In the genomic region with DNA sequence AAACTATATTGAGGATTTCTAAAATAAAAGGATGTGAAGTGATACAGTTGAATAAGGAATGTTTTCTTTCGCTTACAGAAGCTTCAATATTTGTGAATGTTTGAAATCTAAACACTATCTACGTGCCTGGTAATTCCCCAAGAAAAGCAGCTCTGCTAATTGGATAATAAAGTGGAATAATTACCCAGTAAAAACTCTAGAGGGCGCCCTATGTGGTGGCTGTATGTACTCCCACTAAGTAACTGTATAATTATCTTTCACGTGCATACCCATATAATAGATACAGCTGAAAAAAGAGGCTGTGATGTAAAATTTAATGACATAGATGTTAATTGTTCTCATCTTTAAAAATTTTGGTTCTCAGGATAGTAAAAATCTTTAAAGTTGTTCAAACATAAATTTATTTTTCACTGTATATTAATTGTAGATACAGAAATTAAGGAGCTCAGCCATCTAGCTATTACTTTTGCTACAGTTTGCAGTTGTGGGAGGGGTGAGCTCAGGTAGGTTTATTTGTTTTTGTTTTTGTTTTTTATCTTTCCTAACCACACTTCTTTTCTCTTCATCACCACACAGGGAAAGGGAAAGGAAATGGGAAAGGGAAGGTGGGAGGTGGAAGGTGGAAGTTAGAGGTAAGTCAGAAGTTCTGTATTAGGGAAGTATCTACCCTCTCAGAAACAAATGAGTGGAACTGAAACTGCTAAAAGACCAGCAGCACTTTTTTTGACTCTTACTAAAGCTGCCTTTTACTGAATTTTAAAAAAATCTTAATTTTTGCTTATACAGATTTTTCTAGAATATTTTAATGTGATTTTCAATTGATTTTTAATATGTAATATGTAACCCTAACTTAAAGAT, we compare ENCODE assay signal across 9 cellular contexts.
DNase-seq lines count a peak whose midpoint lies in the region; ATAC-seq and TF ChIP-seq lines count a peak whose summit lies in the region.
"Had no signal": no experiment of that assay in that cellular context is flagged by ENCODE, and none has a peak within 500 bp of the region (broad histone marks: within the 10 kb centered on the region; RNA-seq: fewer than 3 reads in every experiment).

No MANE protein-coding gene starts in this region.

- no peaks in the 10 kb centered on the region for H3K27me3 ChIP-seq in colonic mucosa
- no peaks in the 10 kb centered on the region for H3K27me3 ChIP-seq in prostate gland (replicated peaks; ENCODE audit: insufficient read depth)

- no peaks in the 10 kb centered on the region for H3K27me3 Mint-ChIP-seq in activated CD4-positive, alpha-beta memory T cell treated with anti-CD3 and anti-CD28 coated beads for 36 hours

- ATAC-seq in HG02678 (IDR thresholded peaks at IDR 0.05; ENCODE audit: unreplicated experiment), result peak; percentile 78
- ATAC-seq in GM19035 (IDR thresholded peaks at IDR 0.05; ENCODE audit: unreplicated experiment), result no peak

- H3K4me3 ChIP-seq in colonic mucosa (no peak overlapping the region), prostate gland (no peak overlapping the region)
- H3K4me3 ChIP-seq: BLaER1 had no signal

- H3K9me3 Mint-ChIP-seq in activated CD4-positive, alpha-beta memory T cell treated with anti-CD3 and anti-CD28 coated beads for 36 hours, result no peaks in the 10 kb centered on the region

- H3K36me3 ChIP-seq in colonic mucosa (no peaks in the 10 kb centered on the region), prostate gland (no peaks in the 10 kb centered on the region)
- H3K36me3 ChIP-seq: BLaER1 had no signal

- H3K4me3 Mint-ChIP-seq in activated CD4-positive, alpha-beta memory T cell treated with anti-CD3 and anti-CD28 coated beads for 36 hours, result no peak overlapping the region

- no peaks in the 10 kb centered on the region for H3K4me1 Mint-ChIP-seq in activated CD4-positive, alpha-beta memory T cell treated with anti-CD3 and anti-CD28 coated beads for 36 hours (ENCODE audit: low read depth)

- CTCF ChIA-PET in activated CD4-positive, alpha-beta memory T cell treated with anti-CD3 and anti-CD28 coated beads for 36 hours (lab: Charles Lee), result no interaction called here

- intact Hi-C loops in colonic mucosa (cut with DNase I) (no loop called here), prostate gland (cut with DNase I) (no loop called here)
- intact Hi-C loops in activated CD4-positive, alpha-beta memory T cell treated with anti-CD3 and anti-CD28 coated beads for 36 hours (cut with micrococcal nuclease), result no loop called here

- TF ChIP-seq CTCF in colonic mucosa (IDR thresholded peaks at IDR 0.05) (peak; percentile 66), prostate gland (IDR thresholded peaks at IDR 0.05) (peak in 3 of 4 experiments; percentile 17 to 23 (median 20))

- no peak overlapping the region for H3K27ac Mint-ChIP-seq in activated CD4-positive, alpha-beta memory T cell treated with anti-CD3 and anti-CD28 coated beads for 36 hours

- POLR2A ChIA-PET in activated CD4-positive, alpha-beta memory T cell treated with anti-CD3 and anti-CD28 coated beads for 36 hours (lab: Charles Lee), result no interaction called here

- no peaks in the 10 kb centered on the region for H3K4me1 ChIP-seq in colonic mucosa
- no peaks in the 10 kb centered on the region for H3K4me1 ChIP-seq in prostate gland (replicated peaks)
- H3K4me1 ChIP-seq: BLaER1 had no signal

- H3K27ac ChIP-seq in colonic mucosa, result no peak overlapping the region
- H3K27ac ChIP-seq in prostate gland, result no peak overlapping the region
- H3K27ac ChIP-seq: BLaER1 had no signal

- peak; percentile 38 for DNase-seq in NCI-H1092 treated with DMSO at 0.1 percent for 48 hours (lab: John Stamatoyannopoulos, UW)
- DNase-seq in NCI-H1092 (lab: John Stamatoyannopoulos, UW), result no peak
- peak; percentile 2 for DNase-seq in NCI-H345 treated with DMSO at 0.1 percent for 48 hours (lab: John Stamatoyannopoulos, UW; ENCODE audit: unreplicated experiment)
- DNase-seq in colonic mucosa, result no peak
- DNase-seq in prostate gland (ENCODE audit: low spot score), result no peak
- no peak for DNase-seq in activated CD4-positive, alpha-beta memory T cell treated with anti-CD3 and anti-CD28 coated beads for 36 hours

- no peaks in the 10 kb centered on the region for H3K36me3 Mint-ChIP-seq in activated CD4-positive, alpha-beta memory T cell treated with anti-CD3 and anti-CD28 coated beads for 36 hours

- TF ChIP-seq POLR2A in prostate gland (IDR thresholded peaks at IDR 0.05), result no peak

- H3K9me3 ChIP-seq in colonic mucosa, result no peaks in the 10 kb centered on the region
- no peaks in the 10 kb centered on the region for H3K9me3 ChIP-seq in prostate gland
- H3K9me3 ChIP-seq: BLaER1 had no signal

- H3K9ac ChIP-seq in colonic mucosa (ENCODE audit: low read depth in 2 of 2, low read length in 2 of 2), result no peak overlapping the region
- H3K9ac ChIP-seq: BLaER1 had no signal

- 30% methylated on average over 4 of the region's 4 CpGs for WGBS in prostate gland

Comparison
In these comparisons a context has a peak if more than half of its experiments do, and no peak if none do; other contexts are left out.
1. DNase-seq: peak in NCI-H1092 treated with DMSO at 0.1 percent for 48 hours (single experiment) and NCI-H345 treated with DMSO at 0.1 percent for 48 hours (single experiment); none in NCI-H1092 (single experiment), colonic mucosa (single experiment), prostate gland (single experiment) and activated CD4-positive, alpha-beta memory T cell treated with anti-CD3 and anti-CD28 coated beads for 36 hours (single experiment).